In the genomic region with DNA sequence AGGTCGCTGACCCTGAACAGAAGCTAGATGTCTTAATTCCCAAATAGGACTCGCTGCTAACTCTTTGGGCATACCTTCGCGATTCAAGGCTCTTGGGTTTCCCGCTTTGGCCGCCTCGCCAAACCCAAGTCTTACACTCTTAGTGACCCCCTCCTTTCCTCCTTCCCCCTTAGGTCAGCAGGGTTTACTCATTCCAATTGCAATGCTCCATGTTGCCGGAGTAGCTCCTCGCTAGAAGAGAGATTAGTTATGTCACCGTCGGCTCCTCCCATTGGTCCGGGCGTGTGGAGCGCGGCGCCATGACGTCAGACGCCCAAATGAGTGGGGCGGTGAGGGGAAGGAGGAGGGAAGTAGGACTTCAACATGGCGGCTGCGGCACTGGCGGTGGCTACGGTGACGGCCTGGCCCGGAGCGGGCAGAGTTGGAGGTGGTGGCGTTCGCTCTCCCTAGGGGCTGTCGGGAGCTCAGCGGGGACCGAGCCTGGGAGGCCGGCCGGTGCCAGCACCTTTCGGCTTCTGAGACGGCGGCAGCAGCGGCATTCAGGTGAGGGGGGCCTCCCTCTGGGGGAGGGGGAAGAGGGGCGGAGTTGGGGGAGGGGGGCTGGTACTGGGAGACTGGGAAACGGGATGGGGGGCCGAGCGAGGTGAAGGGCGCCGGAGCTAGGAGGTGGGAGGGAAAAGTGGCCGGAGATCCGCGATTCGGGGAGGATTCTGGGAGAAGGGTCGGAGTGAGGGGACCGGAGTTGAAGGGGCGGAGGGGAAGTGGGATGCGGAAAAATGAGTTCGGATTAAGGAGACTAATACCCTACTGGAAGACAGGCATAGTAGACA, we compare ENCODE assay signal across 1 cellular context.
TF ChIP-seq lines count a peak whose summit lies in the region.

A gene (plus strand): TSS at position 346 of the 830 bp plus-strand sequence. CDS start 41,872 bp downstream, outside the sequence.

TF ChIP-seq in WTC11, 78 proteins besides CTCF, POLR2A, EP300 and RAD21 (continued from another document):
- no peak for TF ChIP-seq ZNF219 (CRISPR knock-in tag; IDR thresholded peaks at IDR 0.05; ENCODE audit: borderline replicate concordance)
- TF ChIP-seq GTF2I (CRISPR knock-in tag; conservative IDR thresholded peaks at IDR 0.05), result no peak
- TF ChIP-seq, protein P1, sequence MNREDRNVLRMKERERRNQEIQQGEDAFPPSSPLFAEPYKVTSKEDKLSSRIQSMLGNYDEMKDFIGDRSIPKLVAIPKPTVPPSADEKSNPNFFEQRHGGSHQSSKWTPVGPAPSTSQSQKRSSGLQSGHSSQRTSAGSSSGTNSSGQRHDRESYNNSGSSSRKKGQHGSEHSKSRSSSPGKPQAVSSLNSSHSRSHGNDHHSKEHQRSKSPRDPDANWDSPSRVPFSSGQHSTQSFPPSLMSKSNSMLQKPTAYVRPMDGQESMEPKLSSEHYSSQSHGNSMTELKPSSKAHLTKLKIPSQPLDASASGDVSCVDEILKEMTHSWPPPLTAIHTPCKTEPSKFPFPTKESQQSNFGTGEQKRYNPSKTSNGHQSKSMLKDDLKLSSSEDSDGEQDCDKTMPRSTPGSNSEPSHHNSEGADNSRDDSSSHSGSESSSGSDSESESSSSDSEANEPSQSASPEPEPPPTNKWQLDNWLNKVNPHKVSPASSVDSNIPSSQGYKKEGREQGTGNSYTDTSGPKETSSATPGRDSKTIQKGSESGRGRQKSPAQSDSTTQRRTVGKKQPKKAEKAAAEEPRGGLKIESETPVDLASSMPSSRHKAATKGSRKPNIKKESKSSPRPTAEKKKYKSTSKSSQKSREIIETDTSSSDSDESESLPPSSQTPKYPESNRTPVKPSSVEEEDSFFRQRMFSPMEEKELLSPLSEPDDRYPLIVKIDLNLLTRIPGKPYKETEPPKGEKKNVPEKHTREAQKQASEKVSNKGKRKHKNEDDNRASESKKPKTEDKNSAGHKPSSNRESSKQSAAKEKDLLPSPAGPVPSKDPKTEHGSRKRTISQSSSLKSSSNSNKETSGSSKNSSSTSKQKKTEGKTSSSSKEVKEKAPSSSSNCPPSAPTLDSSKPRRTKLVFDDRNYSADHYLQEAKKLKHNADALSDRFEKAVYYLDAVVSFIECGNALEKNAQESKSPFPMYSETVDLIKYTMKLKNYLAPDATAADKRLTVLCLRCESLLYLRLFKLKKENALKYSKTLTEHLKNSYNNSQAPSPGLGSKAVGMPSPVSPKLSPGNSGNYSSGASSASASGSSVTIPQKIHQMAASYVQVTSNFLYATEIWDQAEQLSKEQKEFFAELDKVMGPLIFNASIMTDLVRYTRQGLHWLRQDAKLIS (CRISPR knock-in tag; IDR thresholded peaks at IDR 0.05; ENCODE audit: borderline replicate concordance), result 0 out of 2 replicates have a peak, but pooled peaks have one; percentile 33
- TF ChIP-seq, protein P2, sequence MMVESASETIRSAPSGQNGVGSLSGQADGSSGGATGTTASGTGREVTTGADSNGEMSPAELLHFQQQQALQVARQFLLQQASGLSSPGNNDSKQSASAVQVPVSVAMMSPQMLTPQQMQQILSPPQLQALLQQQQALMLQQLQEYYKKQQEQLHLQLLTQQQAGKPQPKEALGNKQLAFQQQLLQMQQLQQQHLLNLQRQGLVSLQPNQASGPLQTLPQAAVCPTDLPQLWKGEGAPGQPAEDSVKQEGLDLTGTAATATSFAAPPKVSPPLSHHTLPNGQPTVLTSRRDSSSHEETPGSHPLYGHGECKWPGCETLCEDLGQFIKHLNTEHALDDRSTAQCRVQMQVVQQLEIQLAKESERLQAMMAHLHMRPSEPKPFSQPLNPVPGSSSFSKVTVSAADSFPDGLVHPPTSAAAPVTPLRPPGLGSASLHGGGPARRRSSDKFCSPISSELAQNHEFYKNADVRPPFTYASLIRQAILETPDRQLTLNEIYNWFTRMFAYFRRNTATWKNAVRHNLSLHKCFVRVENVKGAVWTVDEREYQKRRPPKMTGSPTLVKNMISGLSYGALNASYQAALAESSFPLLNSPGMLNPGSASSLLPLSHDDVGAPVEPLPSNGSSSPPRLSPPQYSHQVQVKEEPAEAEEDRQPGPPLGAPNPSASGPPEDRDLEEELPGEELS (CRISPR knock-in tag; IDR thresholded peaks at IDR 0.05), result peak; percentile 75; the same call in 1 of the 2 replicates
- TF ChIP-seq CREM (CRISPR knock-in tag; IDR thresholded peaks at IDR 0.05), result peak; percentile 71; the same call in 1 of the 2 replicates
- peak; percentile 88; the same call in 1 of the 2 replicates for TF ChIP-seq SMAD3 (CRISPR knock-in tag; IDR thresholded peaks at IDR 0.05; ENCODE audit: borderline replicate concordance)
- TF ChIP-seq, protein P3, sequence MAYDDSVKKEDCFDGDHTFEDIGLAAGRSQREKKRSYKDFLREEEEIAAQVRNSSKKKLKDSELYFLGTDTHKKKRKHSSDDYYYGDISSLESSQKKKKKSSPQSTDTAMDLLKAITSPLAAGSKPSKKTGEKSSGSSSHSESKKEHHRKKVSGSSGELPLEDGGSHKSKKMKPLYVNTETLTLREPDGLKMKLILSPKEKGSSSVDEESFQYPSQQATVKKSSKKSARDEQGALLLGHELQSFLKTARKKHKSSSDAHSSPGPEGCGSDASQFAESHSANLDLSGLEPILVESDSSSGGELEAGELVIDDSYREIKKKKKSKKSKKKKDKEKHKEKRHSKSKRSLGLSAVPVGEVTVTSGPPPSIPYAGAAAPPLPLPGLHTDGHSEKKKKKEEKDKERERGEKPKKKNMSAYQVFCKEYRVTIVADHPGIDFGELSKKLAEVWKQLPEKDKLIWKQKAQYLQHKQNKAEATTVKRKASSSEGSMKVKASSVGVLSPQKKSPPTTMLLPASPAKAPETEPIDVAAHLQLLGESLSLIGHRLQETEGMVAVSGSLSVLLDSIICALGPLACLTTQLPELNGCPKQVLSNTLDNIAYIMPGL (CRISPR knock-in tag; IDR thresholded peaks at IDR 0.05), result 0 out of 2 replicates have a peak, but pooled peaks have one; percentile 39
- TF ChIP-seq ZNF138 (CRISPR knock-in tag; conservative IDR thresholded peaks at IDR 0.05), result no peak
- TF ChIP-seq ZNF232 (CRISPR knock-in tag; IDR thresholded peaks at IDR 0.05), result peak; percentile 91
- TF ChIP-seq, protein P4, sequence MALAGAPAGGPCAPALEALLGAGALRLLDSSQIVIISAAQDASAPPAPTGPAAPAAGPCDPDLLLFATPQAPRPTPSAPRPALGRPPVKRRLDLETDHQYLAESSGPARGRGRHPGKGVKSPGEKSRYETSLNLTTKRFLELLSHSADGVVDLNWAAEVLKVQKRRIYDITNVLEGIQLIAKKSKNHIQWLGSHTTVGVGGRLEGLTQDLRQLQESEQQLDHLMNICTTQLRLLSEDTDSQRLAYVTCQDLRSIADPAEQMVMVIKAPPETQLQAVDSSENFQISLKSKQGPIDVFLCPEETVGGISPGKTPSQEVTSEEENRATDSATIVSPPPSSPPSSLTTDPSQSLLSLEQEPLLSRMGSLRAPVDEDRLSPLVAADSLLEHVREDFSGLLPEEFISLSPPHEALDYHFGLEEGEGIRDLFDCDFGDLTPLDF (CRISPR knock-in tag; IDR thresholded peaks at IDR 0.05), result no peak
TF ChIP-seq in WTC11: peak in this region for 15.
